8 cellular contexts compared by ENCODE assay signal in genomic region chr17:72422505-72423285, GRCh38.
DNase-seq lines count a peak whose midpoint lies in the region; ATAC-seq, FAIRE-seq and TF ChIP-seq lines count a peak whose summit lies in the region.

No MANE protein-coding gene starts in this region.

- intact Hi-C loops in PC-3 (cut with micrococcal nuclease) = loop anchor here (5.0 to 10.0 kb wide), 2 partner anchors 292 to 300 kb away; partner anchors contain the start of gene SOX9

- peaks cover 41% of the 10 kb centered on the region for H3K4me1 ChIP-seq in PC-3 (ENCODE audit: insufficient read depth, low read length)

- no peaks in the 10 kb centered on the region for H4K20me1 ChIP-seq in PC-3 (ENCODE audit: low read length)

- CTCF ChIA-PET in PC-3 (lab: Charles Lee) = interaction anchor here (0.7 to 1.6 kb wide), 3 partner anchors 15 to 167 kb away, joined by 6 to 10 read pairs (median 7); no protein-coding TSS in a partner anchor

- peak overlapping the region; percentile 41; the same call in 1 of the 2 replicates for H3K4me3 ChIP-seq in PC-3 (ENCODE audit: low read length)
- H3K4me3 ChIP-seq in fibroblast of mammary gland (ENCODE audit: control insufficient read depth, low read depth, low read length) = no peak overlapping the region

- peaks cover 22% of the 10 kb centered on the region for H3K36me3 ChIP-seq in PC-3 (ENCODE audit: low read depth, low read length)

- ATAC-seq in GM18870 (IDR thresholded peaks at IDR 0.05; ENCODE audit: unreplicated experiment) (peak; percentile 48), HG02938 (IDR thresholded peaks at IDR 0.05; ENCODE audit: unreplicated experiment) (peak; percentile 35), PC-3 (peak; percentile 69)

- H3K9me3 ChIP-seq in PC-3 (ENCODE audit: low read length) = peaks cover 12% of the 10 kb centered on the region

- H3K4me2 ChIP-seq in PC-3 (ENCODE audit: low read length) = peak overlapping the region; percentile 79

- H3K27ac ChIP-seq in PC-3 (ENCODE audit: low read length) = peak overlapping the region; percentile 94

- TSS peak; percentile 59 for BruUV-seq in PC-3 (replicated peaks; lab: Mats Ljungman, UMichigan)

- peak overlapping the region; percentile 87 for H3K9ac ChIP-seq in PC-3 (ENCODE audit: low read length)

- TF ChIP-seq CTCF in PC-3 (conservative IDR thresholded peaks at IDR 0.05; ENCODE audit: low read depth, low read length) (no peak), fibroblast of mammary gland (conservative IDR thresholded peaks at IDR 0.05; ENCODE audit: control insufficient read depth, insufficient read depth, low read depth, low read length) (no peak)

- H3K27me3 ChIP-seq in PC-3 (ENCODE audit: low read length) = no peaks in the 10 kb centered on the region

- H3K9me2 ChIP-seq in PC-3 (replicated peaks; ENCODE audit: low read length) = no peaks in the 10 kb centered on the region

- no peak overlapping the region for H2AFZ ChIP-seq in PC-3 (ENCODE audit: low read length)

- POLR2A ChIA-PET in PC-3 (lab: Charles Lee; ENCODE audit: unreplicated experiment) = interaction anchor here (0.5 to 1.5 kb wide), 10 partner anchors 15 to 1775 kb away, joined by 3 to 11 read pairs (median 5); partner anchors contain the start of gene SOX9

- FAIRE-seq in frontal cortex (lab: Jason Lieb, UNC) = no peak

- DNase-seq in AG20443 (ENCODE audit: low spot score) (peak; percentile 94), PC-3 (peak; percentile 99), fibroblast of mammary gland (ENCODE audit: low read depth) (peak; percentile 84), activated gamma-delta T cell treated with Interleukin-2 at 50 U/mL for 16 hours (no peak), frontal cortex (ENCODE audit: low spot score in 2 of 2) (no peak)
- DNase-seq in stimulated activated CD4-positive, alpha-beta T cell treated with anti-CD3 and anti-CD28 coated beads, Interleukin-15, amount 100 ng/mL, for 24 hours = peak; percentile 34

- H3K79me2 ChIP-seq in PC-3 (ENCODE audit: low read length) = peaks cover 55% of the 10 kb centered on the region

- H3F3A ChIP-seq in PC-3 (ENCODE audit: low read length, unreplicated experiment) = no peaks in the 10 kb centered on the region

Comparison
In these comparisons a context has a peak if more than half of its experiments do, and no peak if none do; other contexts are left out.
1. DNase-seq: peak in AG20443 (single experiment), PC-3 (single experiment), fibroblast of mammary gland (single experiment) and stimulated activated CD4-positive, alpha-beta T cell treated with anti-CD3 and anti-CD28 coated beads, Interleukin-15, amount 100 ng/mL, for 24 hours (single experiment); none in activated gamma-delta T cell treated with Interleukin-2 at 50 U/mL for 16 hours (single experiment) and frontal cortex (0 of 2).
2. Peak in every context shown above with its lines, with median percentiles within 50 percentile points of each other: ATAC-seq.